Comparison of ENCODE assay signal across 20 cellular contexts in the genomic region with DNA sequence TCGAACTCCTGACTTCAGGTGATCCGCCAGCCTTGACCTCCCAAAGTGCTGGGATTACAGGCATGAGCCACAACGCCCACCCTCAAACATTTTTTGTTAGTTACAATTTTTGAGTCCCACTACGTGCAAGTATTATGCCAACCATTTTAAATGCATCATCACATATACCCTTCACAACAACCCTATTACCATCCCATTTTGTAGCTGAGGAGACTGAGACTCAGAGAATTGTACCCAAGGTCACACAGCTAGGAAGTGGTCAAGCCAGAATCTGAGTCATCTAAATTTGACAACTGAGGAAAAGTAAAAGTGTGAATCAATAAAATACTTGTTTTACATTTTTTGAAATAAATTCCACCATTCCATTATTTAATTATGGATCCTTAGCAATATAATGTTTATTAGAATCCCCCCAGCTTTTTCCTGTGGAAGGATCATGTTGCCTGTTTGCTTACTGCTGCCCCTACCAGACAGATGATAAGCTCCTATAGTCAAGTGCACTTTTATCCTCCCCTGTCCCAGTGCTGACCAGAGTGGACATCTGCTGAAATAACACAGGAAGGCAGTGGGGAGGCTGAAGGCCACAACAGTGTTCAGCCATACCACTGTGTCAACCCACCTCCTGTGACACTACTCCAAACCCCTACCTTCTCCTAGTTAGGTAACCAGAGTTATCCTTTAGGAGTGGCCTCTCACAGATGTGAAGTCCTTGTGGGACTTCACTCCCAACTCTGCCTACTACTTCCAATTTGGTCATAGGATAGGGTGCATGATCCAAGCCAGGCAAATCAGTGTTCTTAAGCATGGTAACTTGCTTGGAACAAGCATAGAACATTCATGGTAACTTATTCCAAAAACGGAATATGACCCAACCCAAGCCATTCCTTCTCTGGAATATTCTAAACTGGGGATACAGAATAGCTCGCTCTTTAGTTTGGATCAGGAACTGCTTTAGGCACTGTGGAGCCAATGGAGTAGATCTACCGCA.
"Had no signal": no experiment of that assay in that cellular context is flagged by ENCODE, and none has a peak within 500 bp of the region (broad histone marks: within the 10 kb centered on the region; RNA-seq: fewer than 3 reads in every experiment).

No MANE protein-coding gene starts in this region.

- H3K27ac Mint-ChIP-seq: activated B cell treated with CpG ODN at 0.5 μM for 24 hours; activated CD4-positive, alpha-beta memory T cell treated with anti-CD3 and anti-CD28 coated beads, Interleukin-2, amount 10 ng/mL, durations not matched to agents 7 days and 5 days; activated CD4-positive, alpha-beta T cell treated with anti-CD3 and anti-CD28 coated beads, Interleukin-2, amount 10 ng/mL, durations not matched to agents 24 days and 14 days; activated naive CD8-positive, alpha-beta T cell; activated T-helper 1 cell treated with anti-CD3 and anti-CD28 coated beads, Interleukin-12 subunit alpha, Interleukin-12 subunit beta, Interleukin-2, Interleukin-4 antibody, amounts not matched to agents 30 ng/mL and 10 ng/mL and 1 ng/mL, durations not matched to agents 14 hours and 24 hours and 36 hours; naive B cell; progenitor cell of endocrine pancreas had no signal

- H3K27me3 ChIP-seq: adrenal gland, esophagus squamous epithelium, gastroesophageal sphincter, thyroid gland had no signal

- H3K4me3 ChIP-seq: adrenal gland, coronary artery, esophagus squamous epithelium, gastroesophageal sphincter, lung, thyroid gland had no signal

- H3K36me3 ChIP-seq: adrenal gland, esophagus squamous epithelium, gastroesophageal sphincter, thyroid gland had no signal

- H3K27me3 Mint-ChIP-seq: activated B cell treated with CpG ODN at 0.5 μM for 24 hours; activated CD4-positive, alpha-beta memory T cell treated with anti-CD3 and anti-CD28 coated beads, Interleukin-2, amount 10 ng/mL, durations not matched to agents 7 days and 5 days; activated CD4-positive, alpha-beta T cell treated with anti-CD3 and anti-CD28 coated beads, Interleukin-2, amount 10 ng/mL, durations not matched to agents 24 days and 14 days; activated naive CD8-positive, alpha-beta T cell; naive B cell; progenitor cell of endocrine pancreas; T-helper 17 cell had no signal

- H3K9me3 ChIP-seq: adrenal gland, esophagus squamous epithelium, gastroesophageal sphincter, thyroid gland had no signal

- ATAC-seq: gastroesophageal sphincter; stimulated activated naive CD8-positive, alpha-beta T cell treated with anti-CD3 and anti-CD28 coated beads, Interleukin-15, Interleukin-2, amounts not matched to agents 100 U/mL and 50 U/mL, for 24 hours; T-helper 17 cell had no signal

- H3K27ac ChIP-seq: coronary artery, esophagus squamous epithelium, gastroesophageal sphincter, thyroid gland had no signal

- H3K36me3 Mint-ChIP-seq: activated naive CD8-positive, alpha-beta T cell; naive B cell had no signal

- DNase-seq: activated B cell treated with CpG ODN at 0.5 μM for 24 hours; activated CD4-positive, alpha-beta memory T cell treated with anti-CD3 and anti-CD28 coated beads, Interleukin-2, amount 10 ng/mL, durations not matched to agents 7 days and 5 days; activated CD4-positive, alpha-beta T cell treated with anti-CD3 and anti-CD28 coated beads, Interleukin-2, amount 10 ng/mL, durations not matched to agents 24 days and 14 days; activated gamma-delta T cell treated with Interleukin-2 at 50 U/mL for 16 hours; adrenal gland; cerebellar nuclear complex; esophagus squamous epithelium; kidney; naive B cell; stimulated activated CD4-positive, alpha-beta T cell treated with anti-CD3 and anti-CD28 coated beads, Interleukin-12 subunit alpha, Interleukin-12 subunit beta, amount 100 ng/mL, for 4 hours; stimulated activated CD4-positive, alpha-beta T cell treated with anti-CD3 and anti-CD28 coated beads, Interleukin-4, amount 100 ng/mL, for 4 hours; stimulated activated naive CD8-positive, alpha-beta T cell treated with anti-CD3 and anti-CD28 coated beads, Interleukin-15, Interleukin-2, amounts not matched to agents 100 U/mL and 50 U/mL, for 24 hours; T-helper 17 cell; thyroid gland had no signal

- H3K9me3 Mint-ChIP-seq: activated B cell treated with CpG ODN at 0.5 μM for 24 hours; activated CD4-positive, alpha-beta memory T cell treated with anti-CD3 and anti-CD28 coated beads, Interleukin-2, amount 10 ng/mL, durations not matched to agents 7 days and 5 days; activated CD4-positive, alpha-beta T cell treated with anti-CD3 and anti-CD28 coated beads, Interleukin-2, amount 10 ng/mL, durations not matched to agents 24 days and 14 days; activated T-helper 1 cell treated with anti-CD3 and anti-CD28 coated beads, Interleukin-12 subunit alpha, Interleukin-12 subunit beta, Interleukin-2, Interleukin-4 antibody, amounts not matched to agents 30 ng/mL and 10 ng/mL and 1 ng/mL, durations not matched to agents 14 hours and 24 hours and 36 hours; naive B cell had no signal

- H3K4me3 Mint-ChIP-seq: activated B cell treated with CpG ODN at 0.5 μM for 24 hours; activated CD4-positive, alpha-beta memory T cell treated with anti-CD3 and anti-CD28 coated beads, Interleukin-2, amount 10 ng/mL, durations not matched to agents 7 days and 5 days; activated CD4-positive, alpha-beta T cell treated with anti-CD3 and anti-CD28 coated beads, Interleukin-2, amount 10 ng/mL, durations not matched to agents 24 days and 14 days; activated naive CD8-positive, alpha-beta T cell; activated T-helper 1 cell treated with anti-CD3 and anti-CD28 coated beads, Interleukin-12 subunit alpha, Interleukin-12 subunit beta, Interleukin-2, Interleukin-4 antibody, amounts not matched to agents 30 ng/mL and 10 ng/mL and 1 ng/mL, durations not matched to agents 14 hours and 24 hours and 36 hours; naive B cell; T-helper 17 cell had no signal
